Comparison of ENCODE assay signal across 22 cellular contexts in genomic region chr1:38101037-38101782, GRCh38. TPM values are rescaled to one million over a fixed set of nuclear protein-coding genes. Genes with fewer than 3 reads are reported as not detected.
"Had no signal": no experiment of that assay in that cellular context is flagged by ENCODE, and none has a peak within 500 bp of the region (broad histone marks: within the 10 kb centered on the region; RNA-seq: fewer than 3 reads in every experiment).

No MANE protein-coding gene starts in this region.

- H3K9me3 ChIP-seq: adrenal gland had no signal

- H3K4me2 ChIP-seq: PC-9 had no signal

- H3K36me3 Mint-ChIP-seq: activated naive CD8-positive, alpha-beta T cell treated with anti-CD3 and anti-CD28 coated beads, Interleukin-2, amount 10 ng/mL, durations not matched to agents 7 days and 5 days had no signal

- H3K36me3 ChIP-seq: adrenal gland had no signal

- ATAC-seq: activated CD4-positive, CD25-positive, alpha-beta regulatory T cell treated with anti-CD3 and anti-CD28 coated beads, Interleukin-2, amount 50 U/mL, for 24 hours; activated CD8-positive, alpha-beta T cell treated with anti-CD3 and anti-CD28 coated beads, Interleukin-2, amount 10 ng/mL, durations not matched to agents 7 days and 5 days had no signal

- H3K27ac Mint-ChIP-seq: activated CD8-positive, alpha-beta T cell treated with anti-CD3 and anti-CD28 coated beads, Interleukin-2, amount 10 ng/mL, durations not matched to agents 7 days and 5 days; activated naive CD8-positive, alpha-beta T cell treated with anti-CD3 and anti-CD28 coated beads, Interleukin-2, amount 10 ng/mL, durations not matched to agents 7 days and 5 days; T-helper 1 cell treated with Interleukin-12 subunit alpha and Interleukin-12 subunit beta and Interleukin-4 antibody, amounts not matched to agents 30 μg/mL and 1 μg/mL, for 36 hours had no signal

- H3K4me3 ChIP-seq: adrenal gland, PC-9 had no signal

- H3K27me3 ChIP-seq: adrenal gland had no signal

- H3K4me1 Mint-ChIP-seq: activated naive CD8-positive, alpha-beta T cell treated with anti-CD3 and anti-CD28 coated beads, Interleukin-2, amount 10 ng/mL, durations not matched to agents 7 days and 5 days had no signal

- DNase-seq: activated CD4-positive, alpha-beta T cell treated with anti-CD3 and anti-CD28 coated beads for 4 hours; activated CD8-positive, alpha-beta memory T cell treated with anti-CD3 and anti-CD28 coated beads, Interleukin-2, amount 50 U/mL, for 48 hours; activated CD8-positive, alpha-beta T cell treated with anti-CD3 and anti-CD28 coated beads, Interleukin-2, amount 10 ng/mL, durations not matched to agents 7 days and 5 days; activated naive CD4-positive, alpha-beta T cell treated with anti-CD3 and anti-CD28 coated beads, Interleukin-2, amount 50 U/mL, for 16 hours; activated naive CD8-positive, alpha-beta T cell treated with anti-CD3 and anti-CD28 coated beads, Interleukin-2, amount 10 ng/mL, durations not matched to agents 7 days and 5 days; activated T-cell treated with anti-CD3 and anti-CD28 coated beads, Interleukin-2, amount 50 U/mL, for 1 hour; anterior cingulate cortex; caudate nucleus; Kasumi-1; NCI-H1105; NCI-H1436; NCI-H1694 treated with DMSO at 0.1 percent for 48 hours; NCI-H2029 treated with DMSO at 0.1 percent for 48 hours; NCI-H345; NCI-H510A; NCI-H526 treated with DMSO at 0.1 percent for 48 hours; PC-9; SHP77 treated with DMSO at 0.1 percent for 48 hours had no signal

- H3K27ac ChIP-seq: adrenal gland, PC-9 had no signal

- H3K4me3 Mint-ChIP-seq: activated CD8-positive, alpha-beta T cell treated with anti-CD3 and anti-CD28 coated beads, Interleukin-2, amount 10 ng/mL, durations not matched to agents 7 days and 5 days; activated naive CD8-positive, alpha-beta T cell treated with anti-CD3 and anti-CD28 coated beads, Interleukin-2, amount 10 ng/mL, durations not matched to agents 7 days and 5 days; T-helper 1 cell treated with Interleukin-12 subunit alpha and Interleukin-12 subunit beta and Interleukin-4 antibody, amounts not matched to agents 30 μg/mL and 1 μg/mL, for 36 hours had no signal

- H2AFZ ChIP-seq: PC-9 had no signal

- H3K9me3 Mint-ChIP-seq: activated naive CD8-positive, alpha-beta T cell treated with anti-CD3 and anti-CD28 coated beads, Interleukin-2, amount 10 ng/mL, durations not matched to agents 7 days and 5 days; T-helper 1 cell treated with Interleukin-12 subunit alpha and Interleukin-12 subunit beta and Interleukin-4 antibody, amounts not matched to agents 30 μg/mL and 1 μg/mL, for 36 hours had no signal

RNA-seq across cellular contexts. Expression of gene POU3F1, which starts 54.6 kb away (rescaled TPM):
- total RNA-seq: activated CD8-positive, alpha-beta T cell treated with anti-CD3 and anti-CD28 coated beads, Interleukin-2, amount 10 ng/mL, durations not matched to agents 7 days and 5 days; M059J; PC-9 had no signal
